In genomic region chr1:24331961-24332673, GRCh38 we compare ENCODE assay signal across 17 cellular contexts. TPM values are rescaled to one million over a fixed set of nuclear protein-coding genes. Genes with fewer than 3 reads are reported as not detected.
DNase-seq lines count a peak whose midpoint lies in the region; TF ChIP-seq lines count a peak whose summit lies in the region.
"Had no signal": no experiment of that assay in that cellular context is flagged by ENCODE, and none has a peak within 500 bp of the region (broad histone marks: within the 10 kb centered on the region; RNA-seq: fewer than 3 reads in every experiment).

No MANE protein-coding gene starts in this region.

- in situ Hi-C loops in transverse colon (cut with MboI; ENCODE audit: low pct_ligation_motif_present in 1 of 4, low pct_unique_long_range_greater_than_20kb in 1 of 4, low sequenced_read_pairs in 3 of 4), result no loop called here

- no peaks in the 10 kb centered on the region for H3K79me2 ChIP-seq in mesendoderm (ENCODE audit: control insufficient read depth, insufficient read depth, low read length)

- peak; percentile 71 for DNase-seq in OCI-M1 (lab: John Stamatoyannopoulos, UW)
- peak; percentile 69 for DNase-seq in mesendoderm
- no peak for DNase-seq in type B pancreatic cell (ENCODE audit: extremely low spot score, unreplicated experiment)
- no peak for DNase-seq in transverse colon
- no peak for DNase-seq in stimulated activated CD8-positive, alpha-beta memory T cell treated with anti-CD3 and anti-CD28 coated beads, Interleukin-4, amount 100 ng/mL, for 48 hours
- no peak for DNase-seq in NCI-H510A (lab: John Stamatoyannopoulos, UW)
- DNase-seq: C1 segment of cervical spinal cord; Caco-2; CD8-positive, alpha-beta T cell; DMS153; DND-41; GOT3 had no signal

- no peak overlapping the region for H3K23ac ChIP-seq in mesendoderm (ENCODE audit: low read length)

- peak overlapping the region; percentile 28 for H3K27ac Mint-ChIP-seq in type B pancreatic cell
- H3K27ac Mint-ChIP-seq: CD8-positive, alpha-beta T cell had no signal

- H2BK15ac ChIP-seq in mesendoderm (replicated peaks; ENCODE audit: low read depth), result no peak overlapping the region

- H2BK120ac ChIP-seq in mesendoderm (ENCODE audit: low read depth, low read length), result no peak overlapping the region

- H3K9me3 ChIP-seq in HEK293 (ENCODE audit: control insufficient read depth, insufficient read depth, low read depth, low read length), result no peaks in the 10 kb centered on the region
- H3K9me3 ChIP-seq in transverse colon, result no peaks in the 10 kb centered on the region
- H3K9me3 ChIP-seq: Caco-2, HAP-1 had no signal

- H3K18ac ChIP-seq in mesendoderm (ENCODE audit: low read length), result no peak overlapping the region

- TF ChIP-seq EP300 in transverse colon (IDR thresholded peaks at IDR 0.05; ENCODE audit: low read depth), result no peak

- peaks cover 21% of the 10 kb centered on the region for H3K36me3 Mint-ChIP-seq in type B pancreatic cell
- H3K36me3 Mint-ChIP-seq: CD8-positive, alpha-beta T cell had no signal

- WGBS in mesendoderm (ENCODE audit: extremely low coverage, insufficient coverage, low lambda C conversion rate), result no CpG with 5 or more reads among the region's 7 CpGs
- WGBS in transverse colon (ENCODE audit: low coverage in 1 of 2), 2 donors, result 85% methylated on average over 5 to 7 of the region's 7 CpGs

- H2BK5ac ChIP-seq in mesendoderm (ENCODE audit: low read length), result no peak overlapping the region

- H3K9me3 Mint-ChIP-seq in type B pancreatic cell, result no peaks in the 10 kb centered on the region
- H3K9me3 Mint-ChIP-seq: CD8-positive, alpha-beta T cell had no signal

- no peak overlapping the region for H2AK5ac ChIP-seq in mesendoderm (ENCODE audit: low read length)

- H3K4me3 Mint-ChIP-seq in type B pancreatic cell, result no peak overlapping the region
- H3K4me3 Mint-ChIP-seq: CD8-positive, alpha-beta T cell had no signal

- H3K4ac ChIP-seq in mesendoderm (ENCODE audit: low read depth, low read length), result no peak overlapping the region

- H3K56ac ChIP-seq in mesendoderm (ENCODE audit: low read length), result no peak overlapping the region

- H3K27ac ChIP-seq in HEK293 (ENCODE audit: extremely low read depth, low read depth, low read length) (no peak overlapping the region), mesendoderm (ENCODE audit: low read depth, low read length) (no peak overlapping the region), transverse colon (no peak overlapping the region)

- H3K27me3 Mint-ChIP-seq in type B pancreatic cell, result no peaks in the 10 kb centered on the region

- H3K4me1 ChIP-seq in HEK293 (ENCODE audit: control insufficient read depth, insufficient read depth, low read length), result no peaks in the 10 kb centered on the region; the same call in 1 of the 2 replicates
- H3K4me1 ChIP-seq in mesendoderm (ENCODE audit: control insufficient read depth, low read depth, low read length), result peaks cover 1% of the 10 kb centered on the region
- no peaks in the 10 kb centered on the region for H3K4me1 ChIP-seq in transverse colon
- H3K4me1 ChIP-seq: Caco-2, HAP-1 had no signal

- no peak overlapping the region for H4K8ac ChIP-seq in mesendoderm (ENCODE audit: low read depth, low read length)

- intact Hi-C loops in transverse colon (cut with DNase I; ENCODE audit: low total_unique reads), result no loop called here

- H3K79me1 ChIP-seq in mesendoderm (ENCODE audit: low read length), result no peaks in the 10 kb centered on the region

- H3K27me3 ChIP-seq in mesendoderm (ENCODE audit: insufficient read depth, low read length, poor library complexity) (no peaks in the 10 kb centered on the region), transverse colon (no peaks in the 10 kb centered on the region)

- H4K5ac ChIP-seq in mesendoderm (ENCODE audit: low read length), result no peak overlapping the region

- peaks cover 0 to 16% of the 10 kb centered on the region in 2 experiments; a peak in 1 of 3 replicates for H3K36me3 ChIP-seq in HEK293 (ENCODE audit: control insufficient read depth in 2 of 2, insufficient read depth in 1 of 2, low read length in 2 of 2)
- no peaks in the 10 kb centered on the region for H3K36me3 ChIP-seq in mesendoderm (ENCODE audit: control insufficient read depth, insufficient read depth, low read length)
- H3K36me3 ChIP-seq in transverse colon, result no peaks in the 10 kb centered on the region
- H3K36me3 ChIP-seq: HAP-1 had no signal

- H3K4me3 ChIP-seq in HEK293 (ENCODE audit: low read depth, low read length) (no peak overlapping the region), mesendoderm (ENCODE audit: low read length) (no peak overlapping the region), transverse colon (no peak overlapping the region)
- H3K4me3 ChIP-seq: GM12878, HAP-1 had no signal

- CTCF ChIA-PET in HEK293 (lab: Yijun Ruan, JAX), result interaction anchor here (0.5 to 1.6 kb wide), 2 partner anchors 61 to 264 kb away, joined by 3 to 6 read pairs; no protein-coding TSS in a partner anchor

- POLR2A ChIA-PET in HEK293 (lab: Yijun Ruan, JAX), result interaction anchor here (1.0 kb wide), 1 partner anchor 11 kb away, joined by 3 read pairs; no protein-coding TSS in a partner anchor

- no peak for TF ChIP-seq CTCF in HEK293 (tag by site-specific recombination; IDR thresholded peaks at IDR 0.05)
- TF ChIP-seq CTCF in type B pancreatic cell (conservative IDR thresholded peaks at IDR 0.05), result no peak
- TF ChIP-seq CTCF in transverse colon (IDR thresholded peaks at IDR 0.05), result no peak

- no peak for TF ChIP-seq POLR2A in transverse colon (IDR thresholded peaks at IDR 0.05)

- H3K9ac ChIP-seq in mesendoderm (ENCODE audit: low read length), result no peak overlapping the region

- no peak overlapping the region for H3K4me2 ChIP-seq in mesendoderm (ENCODE audit: low read length)

- peaks cover 28% of the 10 kb centered on the region for H3K4me1 Mint-ChIP-seq in type B pancreatic cell (ENCODE audit: unreplicated experiment)

TF ChIP-seq in HEK293, 187 proteins besides CTCF, POLR2A, EP300 and RAD21:
- TF ChIP-seq ZBTB17 (tag by site-specific recombination; IDR thresholded peaks at IDR 0.05), result peak; percentile 61
- TF ChIP-seq ZNF837 (tag by site-specific recombination; IDR thresholded peaks at IDR 0.05), result no peak

RNA-seq across cellular contexts. Expression of gene GRHL3, which starts 13.0 kb away (rescaled TPM):
- 0.86 TPM for polyA plus RNA-seq in mesendoderm (2013, experiment 1 of 2)
- polyA plus RNA-seq in mesendoderm (2013, experiment 2 of 2), result 0.97 TPM
- total RNA-seq in type B pancreatic cell (ENCODE audit: low replicate concordance) (70.6 and 194 TPM in 2 replicates), transverse colon (not detected)
- total RNA-seq: A673; CD8-positive, alpha-beta T cell had no signal
- polyA plus RNA-seq: BJ had no signal

Comparison
In these comparisons a context has a peak if more than half of its experiments do, and no peak if none do; other contexts are left out.
1. DNase-seq: peak in OCI-M1 (single experiment) and mesendoderm (single experiment); none in type B pancreatic cell (single experiment), transverse colon (single experiment), stimulated activated CD8-positive, alpha-beta memory T cell treated with anti-CD3 and anti-CD28 coated beads, Interleukin-4, amount 100 ng/mL, for 48 hours (single experiment) and NCI-H510A (single experiment).
2. RNA of gene GRHL3, which starts 13.0 kb away (total RNA-seq): 70.6 to 194 TPM in type B pancreatic cell; not detected in transverse colon; every median in the first group is over 10 times any median in the second.